Comparison of ENCODE assay signal across 13 cellular contexts in the genomic region with DNA sequence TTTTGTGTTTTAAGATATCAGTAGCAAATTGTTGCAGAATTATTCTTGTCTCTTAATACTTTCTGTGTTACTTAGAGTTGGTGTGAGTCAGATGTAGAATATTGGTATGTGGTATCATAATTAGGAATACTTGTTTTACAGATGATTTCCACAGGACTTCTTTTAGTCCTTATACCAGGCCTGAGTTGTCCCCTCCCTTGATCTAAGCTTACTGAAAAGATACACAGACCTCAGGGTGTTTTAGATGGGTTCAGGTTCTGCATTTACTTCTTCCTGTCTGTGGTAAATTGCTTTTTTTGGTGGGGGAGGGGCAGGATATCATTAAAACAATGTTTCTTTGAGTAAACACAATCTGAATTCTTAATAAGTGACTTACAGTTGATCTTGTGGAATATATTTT. TPM values are rescaled to one million over a fixed set of nuclear protein-coding genes. Genes with fewer than 3 reads are reported as not detected.
DNase-seq lines count a peak whose midpoint lies in the region; ATAC-seq, FAIRE-seq and TF ChIP-seq lines count a peak whose summit lies in the region.
"Had no signal": no experiment of that assay in that cellular context is flagged by ENCODE, and none has a peak within 500 bp of the region (broad histone marks: within the 10 kb centered on the region; RNA-seq: fewer than 3 reads in every experiment).

No MANE protein-coding gene starts in this region.

- intact Hi-C loops in right lobe of liver (cut with DNase I) = no loop called here

- H3K27me3 ChIP-seq in Peyer's patch = no peaks in the 10 kb centered on the region
- H3K27me3 ChIP-seq in effector memory CD4-positive, alpha-beta T cell (replicated peaks; ENCODE audit: control insufficient read depth, insufficient read depth, low read length, poor library complexity, severe bottlenecking) = no peaks in the 10 kb centered on the region
- no peaks in the 10 kb centered on the region for H3K27me3 ChIP-seq in small intestine (ENCODE audit: control insufficient read depth in 2 of 2, insufficient read depth in 2 of 2, low read length in 2 of 2)
- H3K27me3 ChIP-seq in right lobe of liver = no peaks in the 10 kb centered on the region

- no peak for ATAC-seq in right lobe of liver

- TF ChIP-seq POLR2A in Peyer's patch (IDR thresholded peaks at IDR 0.05) (no peak), right lobe of liver (IDR thresholded peaks at IDR 0.05) (no peak)

- no peaks in the 10 kb centered on the region for H3K36me3 ChIP-seq in Peyer's patch
- H3K36me3 ChIP-seq in effector memory CD4-positive, alpha-beta T cell (ENCODE audit: control insufficient read depth, insufficient read depth, low read length) = no peaks in the 10 kb centered on the region
- H3K36me3 ChIP-seq in small intestine (ENCODE audit: control insufficient read depth in 2 of 2, insufficient read depth in 2 of 2, low read length in 2 of 2) = no peaks in the 10 kb centered on the region
- no peaks in the 10 kb centered on the region for H3K36me3 ChIP-seq in right lobe of liver

- H3K9me3 ChIP-seq in Peyer's patch (no peaks in the 10 kb centered on the region), small intestine (ENCODE audit: control insufficient read depth, low read depth) (no peaks in the 10 kb centered on the region), right lobe of liver (no peaks in the 10 kb centered on the region)
- no peaks in the 10 kb centered on the region for H3K9me3 ChIP-seq in effector memory CD4-positive, alpha-beta T cell (ENCODE audit: control insufficient read depth, low read length)

- FAIRE-seq in small intestine (lab: Jason Lieb, UNC) = no peak

- TF ChIP-seq CTCF in Peyer's patch (IDR thresholded peaks at IDR 0.05) (no peak), right lobe of liver (IDR thresholded peaks at IDR 0.05) (no peak)

- H3K4me3 ChIP-seq in Peyer's patch (no peak overlapping the region), small intestine (ENCODE audit: low read depth in 1 of 2, low read length in 2 of 2) (no peak overlapping the region), right lobe of liver (no peak overlapping the region)
- H3K4me3 ChIP-seq in effector memory CD4-positive, alpha-beta T cell (ENCODE audit: insufficient read depth, low read depth, low read length, poor library complexity, severe bottlenecking) = peak overlapping the region; percentile 1

- peak overlapping the region in 3 of 4 donors; percentile 11 to 52 (median 47) for H3K27ac ChIP-seq in Peyer's patch
- peak overlapping the region; percentile 54 for H3K27ac ChIP-seq in effector memory CD4-positive, alpha-beta T cell (ENCODE audit: insufficient read depth, low read length, poor library complexity, severe bottlenecking)
- no peak overlapping the region for H3K27ac ChIP-seq in small intestine (ENCODE audit: low read depth in 1 of 2, low read length in 1 of 2)
- H3K27ac ChIP-seq in right lobe of liver = no peak overlapping the region
- H3K27ac ChIP-seq: 22Rv1 had no signal

- DNase-seq in NCI-H82 (lab: John Stamatoyannopoulos, UW) = peak; percentile 22
- DNase-seq in NCI-H82 treated with DMSO at 0.1 percent for 48 hours (lab: John Stamatoyannopoulos, UW; ENCODE audit: unreplicated experiment) = no peak
- no peak for DNase-seq in Peyer's patch
- no peak for DNase-seq in effector memory CD4-positive, alpha-beta T cell
- DNase-seq in small intestine = peak; percentile 52
- DNase-seq in right lobe of liver = no peak
- DNase-seq in midbrain (lab: John Stamatoyannopoulos, UW) = no peak
- no peak for DNase-seq in SW480 (ENCODE audit: low spot score)
- DNase-seq: activated gamma-delta T cell, islet precursor cell, NCI-H526 treated with DMSO at 0.1 percent for 48 hours, retina had no signal

- H3K4me1 ChIP-seq in Peyer's patch (peaks cover 0 to 8% (median 0%) of the 10 kb centered on the region in 4 donors), small intestine (ENCODE audit: control insufficient read depth in 2 of 2, insufficient read depth in 1 of 2, low read depth in 1 of 2, low read length in 1 of 2) (no peaks in the 10 kb centered on the region), right lobe of liver (no peaks in the 10 kb centered on the region)
- peaks cover 36% of the 10 kb centered on the region for H3K4me1 ChIP-seq in effector memory CD4-positive, alpha-beta T cell (ENCODE audit: control insufficient read depth, insufficient read depth, low read length, poor library complexity, severe bottlenecking)

RNA-seq across cellular contexts. Expression of gene DZIP3, which starts 14.2 kb away (rescaled TPM):
- 10 to 100 TPM in 1 of 4 donors, 1 to 10 TPM in 3; 4.6 to 21.5 (median 5.9) TPM for total RNA-seq in Peyer's patch
- polyA plus RNA-seq in small intestine = 1 to 10 TPM in 2 of 3 donors, under 1 TPM in 1; 0.54 to 2.9 (median 1.1) TPM
- 1 to 10 TPM; 2.2 to 5.2 (median 3.0) TPM for total RNA-seq in right lobe of liver

RNA-seq across cellular contexts. Expression of gene CIP2A, which starts 14.5 kb away (rescaled TPM):
- total RNA-seq in Peyer's patch (1 to 10 TPM; 2.1 to 7.4 (median 4.5) TPM), right lobe of liver (1 to 10 TPM in 3 of 6 experiments, under 1 TPM in 3; 0.44 to 3.2 (median 1.3) TPM)
- polyA plus RNA-seq in small intestine = 1 to 10 TPM in 1 of 3 donors, under 1 TPM in 1, not detected in 1; 0.45 to 4.8 TPM

Comparison
In these comparisons a context has a peak if more than half of its experiments do, and no peak if none do; other contexts are left out.
1. DNase-seq: peak in NCI-H82 (single experiment) and small intestine (single experiment); none in NCI-H82 treated with DMSO at 0.1 percent for 48 hours (single experiment), Peyer's patch (0 of 3), effector memory CD4-positive, alpha-beta T cell (0 of 3), right lobe of liver (0 of 3), midbrain (single experiment) and SW480 (single experiment).
2. H3K27ac ChIP-seq: peak in Peyer's patch (3 of 4) and effector memory CD4-positive, alpha-beta T cell (single experiment); none in small intestine (0 of 2) and right lobe of liver (0 of 3).